Comparison of ENCODE assay signal across 21 cellular contexts in genomic region chr19:49685845-49686332, GRCh38. TPM values are rescaled to one million over a fixed set of nuclear protein-coding genes. Genes with fewer than 3 reads are reported as not detected.
DNase-seq lines count a peak whose midpoint lies in the region; ATAC-seq, FAIRE-seq and TF ChIP-seq lines count a peak whose summit lies in the region.
"Had no signal": no experiment of that assay in that cellular context is flagged by ENCODE, and none has a peak within 500 bp of the region (broad histone marks: within the 10 kb centered on the region; RNA-seq: fewer than 3 reads in every experiment).

No MANE protein-coding gene starts in this region.

- H3K27me3 ChIP-seq in HepG2 (ENCODE audit: control insufficient read depth in 1 of 2, insufficient read depth in 2 of 2, low read length in 2 of 2) (no peaks in the 10 kb centered on the region), right lobe of liver (no peaks in the 10 kb centered on the region), upper lobe of right lung (peaks cover 7% of the 10 kb centered on the region)
- H3K27me3 ChIP-seq: body of pancreas, hepatocyte had no signal

- H3K4me1 ChIP-seq in HepG2 (ENCODE audit: insufficient read depth, low read length) (peaks cover 5% of the 10 kb centered on the region), right lobe of liver (peaks cover 0 to 17% (median 2%) of the 10 kb centered on the region in 4 donors), upper lobe of right lung (peaks cover 16% of the 10 kb centered on the region)
- H3K4me1 ChIP-seq: HAP-1 had no signal

- H3K4me1 Mint-ChIP-seq in endothelial cell (ENCODE audit: unreplicated experiment): peaks cover 44% of the 10 kb centered on the region

- in situ Hi-C loops in HepG2 (cut with HindIII; ENCODE audit: extremely low pct_ligation_motif_present, low pct_unique_long_range_greater_than_20kb): no loop called here

- H3K4me3 Mint-ChIP-seq in endothelial cell (ENCODE audit: unreplicated experiment): no peak overlapping the region
- H3K4me3 Mint-ChIP-seq: CD4-positive, CD25-positive, alpha-beta regulatory T cell had no signal

- H3K36me3 ChIP-seq in HepG2 (replicated peaks in 1 of 2; ENCODE audit: control insufficient read depth in 1 of 2, insufficient read depth in 2 of 2, low read length in 2 of 2) (peaks cover 25 to 64% of the 10 kb centered on the region in 2 experiments), right lobe of liver (peaks cover 0 to 42% (median 9%) of the 10 kb centered on the region in 4 donors), upper lobe of right lung (peaks cover 51% of the 10 kb centered on the region)

- intact Hi-C loops in HepG2 (cut with micrococcal nuclease; ENCODE audit: unreplicated experiment): no loop called here
- intact Hi-C loops in right lobe of liver (cut with DNase I): loop anchor here in 1 of 2 donors (10.0 kb wide), 1 partner anchor 111 kb away; no protein-coding TSS in a partner anchor
- intact Hi-C loops in upper lobe of right lung (cut with DNase I): no loop called here

- CTCF ChIA-PET in HepG2 (lab: Yijun Ruan, JAX; ENCODE audit: low intra/inter-chr PET ratio, low total read pairs) (no interaction called here), RWPE1 (lab: Yijun Ruan, JAX) (no interaction called here)

- H2AFZ ChIP-seq in HepG2 (ENCODE audit: low read length): no peak overlapping the region
- H2AFZ ChIP-seq: hepatocyte had no signal

- H3K27me3 Mint-ChIP-seq in endothelial cell (ENCODE audit: unreplicated experiment): peaks cover 28% of the 10 kb centered on the region

- TF ChIP-seq CTCF in HepG2 (CRISPR knock-in tag; IDR thresholded peaks at IDR 0.05): no peak
- TF ChIP-seq CTCF in right lobe of liver (IDR thresholded peaks at IDR 0.05): no peak
- TF ChIP-seq CTCF in RWPE1 (conservative IDR thresholded peaks at IDR 0.05; ENCODE audit: low read depth): no peak
- TF ChIP-seq CTCF in endothelial cell (IDR thresholded peaks at IDR 0.05; ENCODE audit: unreplicated experiment): no peak
- TF ChIP-seq CTCF in upper lobe of right lung (IDR thresholded peaks at IDR 0.05): no peak

- 97% methylated on average over 19 of the region's 23 CpGs for WGBS in HepG2 (ENCODE audit: low lambda C conversion rate)
- 73% methylated on average over 8 of the region's 23 CpGs for WGBS in right lobe of liver (ENCODE audit: insufficient coverage, low coverage, low lambda C conversion rate, missing lambda C conversion rate)

- DNase-seq in HepG2 (ENCODE audit: low spot score): no peak
- DNase-seq in right lobe of liver: no peak
- DNase-seq in RWPE1 (ENCODE audit: low spot score): no peak
- no peak for DNase-seq in endothelial cell (ENCODE audit: low spot score)
- no peak for DNase-seq in upper lobe of right lung
- DNase-seq in HuH-7.5 (ENCODE audit: low spot score): no peak
- no peak for DNase-seq in NCI-H526 (lab: John Stamatoyannopoulos, UW)
- no peak for DNase-seq in activated T-cell treated with anti-CD3 and anti-CD28 coated beads for 4 hours
- DNase-seq: activated naive CD4-positive, alpha-beta T cell treated with anti-CD3 and anti-CD28 coated beads, Interleukin-2, amount 50 U/mL, for 16 hours; activated T-cell treated with anti-CD3 and anti-CD28 coated beads, Interleukin-2, amount 50 U/mL, for 48 hours; body of pancreas; CD4-positive, CD25-positive, alpha-beta regulatory T cell; DMS153; GDM1; NCI-H1105 treated with DMSO at 0.1 percent for 48 hours; NK-92 treated with Interleukin-12 subunit alpha and Interleukin-12 subunit beta, amount 100 ng/mL, for 24 hours; SK-N-SH; stimulated activated CD4-positive, alpha-beta T cell treated with anti-CD3 and anti-CD28 coated beads, Interleukin-15, amount 100 ng/mL, for 24 hours had no signal

- ATAC-seq in HepG2: no peak
- no peak for ATAC-seq in right lobe of liver
- no peak for ATAC-seq in upper lobe of right lung
- ATAC-seq: body of pancreas had no signal

- H3K27ac Mint-ChIP-seq in endothelial cell (ENCODE audit: unreplicated experiment): peak overlapping the region; percentile 53
- H3K27ac Mint-ChIP-seq: CD4-positive, CD25-positive, alpha-beta regulatory T cell had no signal

- peaks cover 9% of the 10 kb centered on the region for H3K79me2 ChIP-seq in HepG2 (ENCODE audit: insufficient read depth, low read length)

- H3K36me3 Mint-ChIP-seq in endothelial cell (ENCODE audit: low read depth, unreplicated experiment): peaks cover 34% of the 10 kb centered on the region

- no peak overlapping the region for H3K4me2 ChIP-seq in HepG2 (ENCODE audit: low read depth, low read length)
- H3K4me2 ChIP-seq: hepatocyte, SK-N-SH had no signal

- no peaks in the 10 kb centered on the region for H3K9me3 Mint-ChIP-seq in endothelial cell (ENCODE audit: unreplicated experiment)
- H3K9me3 Mint-ChIP-seq: CD4-positive, CD25-positive, alpha-beta regulatory T cell had no signal

- H3K4me3 ChIP-seq in HepG2 (replicated peaks in 1 of 3; ENCODE audit: insufficient read depth in 1 of 3, low read depth in 2 of 3, low read length in 3 of 3) (no peak overlapping the region), right lobe of liver (no peak overlapping the region), upper lobe of right lung (peak overlapping the region; percentile 16)
- H3K4me3 ChIP-seq: body of pancreas, HAP-1, hepatocyte had no signal

- no peak for FAIRE-seq in HepG2 (lab: Jason Lieb, UNC)
- FAIRE-seq: islet of Langerhans had no signal

- TF ChIP-seq EP300 in HepG2 (IDR thresholded peaks at IDR 0.05; ENCODE audit: low read depth in 2 of 2, low read length in 2 of 2) (no peak), HepG2 (CRISPR knock-in tag; IDR thresholded peaks at IDR 0.05; ENCODE audit: borderline replicate concordance) (no peak)

- 0 out of 4 replicates have a peak, but pooled peaks of 1 of the 2 experiments have one; percentile 32 for TF ChIP-seq POLR2A in HepG2 (IDR thresholded peaks at IDR 0.05; ENCODE audit: insufficient read depth in 1 of 2, low read depth in 2 of 2, low read length in 2 of 2)
- no peak for TF ChIP-seq POLR2A in right lobe of liver (IDR thresholded peaks at IDR 0.05)

- no peak overlapping the region for H3K27ac ChIP-seq in HepG2 (ENCODE audit: extremely low read length, insufficient read depth, low read length)
- H3K27ac ChIP-seq in right lobe of liver: no peak overlapping the region
- peak overlapping the region; percentile 27 for H3K27ac ChIP-seq in RWPE1
- H3K27ac ChIP-seq in upper lobe of right lung: no peak overlapping the region
- H3K27ac ChIP-seq: body of pancreas, hepatocyte had no signal

- no peak overlapping the region for H3K9ac ChIP-seq in HepG2 (ENCODE audit: insufficient read depth, low read depth, low read length)
- H3K9ac ChIP-seq: SK-N-SH had no signal

- H4K20me1 ChIP-seq in HepG2 (ENCODE audit: insufficient read depth, low read length): peaks cover 14% of the 10 kb centered on the region

- no peaks in the 10 kb centered on the region for H3K9me3 ChIP-seq in HepG2 (ENCODE audit: low read length)
- no peaks in the 10 kb centered on the region for H3K9me3 ChIP-seq in right lobe of liver
- H3K9me3 ChIP-seq in upper lobe of right lung: no peaks in the 10 kb centered on the region
- H3K9me3 ChIP-seq: body of pancreas, HAP-1, SK-N-SH had no signal

- no TSS peak for BruUV-seq in HepG2 (replicated peaks; lab: Mats Ljungman, UMichigan)

- POLR2A ChIA-PET in HepG2 (lab: Yijun Ruan, JAX): interaction anchor here (1.2 to 1.5 kb wide), 2 partner anchors 10 to 165 kb away, joined by 3 to 5 read pairs; partner anchors contain the start of gene PTOV1
- POLR2A ChIA-PET in RWPE1 (lab: Yijun Ruan, JAX; ENCODE audit: low non-redundant PET): no interaction called here

- TF ChIP-seq RAD21 in HepG2 (CRISPR knock-in tag; IDR thresholded peaks at IDR 0.05): no peak

RNA-seq across cellular contexts. Expression of gene ADM5, which starts 3.5 kb away (rescaled TPM):
- total RNA-seq in HepG2 (2016; rRNA removed; fragmentation: Illumina TruSeq; extraction: Trizol) (1.1 and 2.7 TPM in 2 replicates), right lobe of liver (under 1 TPM; 0.19 to 0.70 (median 0.51) TPM), endothelial cell (ENCODE audit: unreplicated experiment) (5.3 TPM), upper lobe of right lung (1.9 TPM)
- 0.40 and 0.71 TPM in 2 replicates for total RNA-seq in HepG2 (2016; cell fraction: cytosol; rRNA removed; fragmentation: Illumina TruSeq; extraction: Trizol; ENCODE audit: low read depth)
- 0.88 and 3.2 TPM in 2 replicates for total RNA-seq in HepG2 (2016; cell fraction: insoluble cytoplasmic fraction; rRNA removed; fragmentation: Illumina TruSeq; extraction: Trizol)
- total RNA-seq in HepG2 (2016; cell fraction: membrane; rRNA removed; fragmentation: Illumina TruSeq; extraction: Trizol): 0.40 and 0.41 TPM in 2 replicates
- 2.7 and 4.3 TPM in 2 replicates for total RNA-seq in HepG2 (2016; cell fraction: nucleus; rRNA removed; fragmentation: Illumina TruSeq; extraction: Trizol)
- 4.1 and 4.7 TPM in 2 replicates for polyA plus RNA-seq in HepG2 (2011; rRNA removed)
- 0.71 and 1.3 TPM in 2 replicates for polyA plus RNA-seq in HepG2 (2011; cell fraction: cytosol; rRNA removed)
- 60.3 and 95.3 TPM in 2 replicates for polyA plus RNA-seq in HepG2 (2011; cell fraction: nucleus; rRNA removed)
- 1.6 and 2.8 TPM in 2 replicates for polyA plus RNA-seq in HepG2 (2012)
- polyA plus RNA-seq in HepG2 (2016; cell fraction: cytosol; fragmentation: Illumina TruSeq; extraction: Trizol; ENCODE audit: low read depth): 0.72 and 0.75 TPM in 2 replicates
- polyA plus RNA-seq in HepG2 (2016; cell fraction: insoluble cytoplasmic fraction; fragmentation: Illumina TruSeq; extraction: Trizol; ENCODE audit: low read depth): 0.62 and 0.95 TPM in 2 replicates
- polyA plus RNA-seq in HepG2 (2016; cell fraction: membrane; fragmentation: Illumina TruSeq; extraction: Trizol; ENCODE audit: low read depth): 0.78 and 1.1 TPM in 2 replicates
- 13.9 and 14.8 TPM in 2 replicates for polyA plus RNA-seq in HepG2 (2016; cell fraction: nucleus; fragmentation: Illumina TruSeq; extraction: Trizol; ENCODE audit: insufficient read depth, low read depth)
- 3.2 and 4.3 TPM in 2 replicates for polyA minus RNA-seq in HepG2 (2011; rRNA and poly(A)+ RNA removed; ENCODE audit: low replicate concordance)
- polyA minus RNA-seq in HepG2 (2011; cell fraction: cytosol; rRNA and poly(A)+ RNA removed): not detected in 2 replicates
- 6.6 and 10.9 TPM in 2 replicates for polyA minus RNA-seq in HepG2 (2011; cell fraction: nucleus; rRNA and poly(A)+ RNA removed)
- polyA plus RNA-seq: hepatocyte had no signal

RNA-seq across cellular contexts. Expression of gene CPT1C, which starts 5.0 kb away (rescaled TPM):
- total RNA-seq in HepG2 (2016; rRNA removed; fragmentation: Illumina TruSeq; extraction: Trizol): not detected in 2 replicates
- not detected in 2 replicates for total RNA-seq in HepG2 (2016; cell fraction: cytosol; rRNA removed; fragmentation: Illumina TruSeq; extraction: Trizol; ENCODE audit: low read depth)
- not detected in 2 replicates for total RNA-seq in HepG2 (2016; cell fraction: insoluble cytoplasmic fraction; rRNA removed; fragmentation: Illumina TruSeq; extraction: Trizol)
- not detected in 2 replicates for total RNA-seq in HepG2 (2016; cell fraction: membrane; rRNA removed; fragmentation: Illumina TruSeq; extraction: Trizol)
- not detected in 2 replicates for total RNA-seq in HepG2 (2016; cell fraction: nucleus; rRNA removed; fragmentation: Illumina TruSeq; extraction: Trizol)
- polyA plus RNA-seq in HepG2 (2011; rRNA removed): 0.07 and 0.18 TPM in 2 replicates
- 0.23 and 0.29 TPM in 2 replicates for polyA plus RNA-seq in HepG2 (2011; cell fraction: cytosol; rRNA removed)
- 0.37 and 0.47 TPM in 2 replicates for polyA plus RNA-seq in HepG2 (2011; cell fraction: nucleus; rRNA removed)
- polyA plus RNA-seq in HepG2 (2012): 0.15 and 0.39 TPM in 2 replicates
- polyA plus RNA-seq in HepG2 (2016; cell fraction: cytosol; fragmentation: Illumina TruSeq; extraction: Trizol; ENCODE audit: low read depth): 0.17 TPM in 1 of 2 replicates, not detected in the other
- polyA plus RNA-seq in HepG2 (2016; cell fraction: insoluble cytoplasmic fraction; fragmentation: Illumina TruSeq; extraction: Trizol; ENCODE audit: low read depth): not detected in 2 replicates
- not detected in 2 replicates for polyA plus RNA-seq in HepG2 (2016; cell fraction: membrane; fragmentation: Illumina TruSeq; extraction: Trizol; ENCODE audit: low read depth)
- polyA plus RNA-seq in HepG2 (2016; cell fraction: nucleus; fragmentation: Illumina TruSeq; extraction: Trizol; ENCODE audit: insufficient read depth, low read depth): not detected in 2 replicates
- polyA minus RNA-seq in HepG2 (2011; rRNA and poly(A)+ RNA removed; ENCODE audit: low replicate concordance): 2.0 TPM in 1 of 2 replicates, not detected in the other
- polyA minus RNA-seq in HepG2 (2011; cell fraction: cytosol; rRNA and poly(A)+ RNA removed): not detected in 2 replicates
- not detected in 2 replicates for polyA minus RNA-seq in HepG2 (2011; cell fraction: nucleus; rRNA and poly(A)+ RNA removed)
- total RNA-seq in right lobe of liver: 1 to 10 TPM in 3 of 6 experiments, under 1 TPM in 3; 0.43 to 6.7 (median 0.97) TPM
- 94.1 TPM for total RNA-seq in endothelial cell (ENCODE audit: unreplicated experiment)
- 6.1 TPM for total RNA-seq in upper lobe of right lung

RNA-seq across cellular contexts. Expression of gene PRMT1, which starts 8.8 kb away (rescaled TPM):
- 324 and 372 TPM in 2 replicates for total RNA-seq in HepG2 (2016; rRNA removed; fragmentation: Illumina TruSeq; extraction: Trizol)
- total RNA-seq in HepG2 (2016; cell fraction: cytosol; rRNA removed; fragmentation: Illumina TruSeq; extraction: Trizol; ENCODE audit: low read depth): 103 and 108 TPM in 2 replicates
- 334 and 405 TPM in 2 replicates for total RNA-seq in HepG2 (2016; cell fraction: insoluble cytoplasmic fraction; rRNA removed; fragmentation: Illumina TruSeq; extraction: Trizol)
- total RNA-seq in HepG2 (2016; cell fraction: membrane; rRNA removed; fragmentation: Illumina TruSeq; extraction: Trizol): 115 and 120 TPM in 2 replicates
- total RNA-seq in HepG2 (2016; cell fraction: nucleus; rRNA removed; fragmentation: Illumina TruSeq; extraction: Trizol): 123 and 139 TPM in 2 replicates
- 374 and 400 TPM in 2 replicates for polyA plus RNA-seq in HepG2 (2011; rRNA removed)
- 396 and 593 TPM in 2 replicates for polyA plus RNA-seq in HepG2 (2011; cell fraction: cytosol; rRNA removed)
- polyA plus RNA-seq in HepG2 (2011; cell fraction: nucleus; rRNA removed): 354 and 430 TPM in 2 replicates
- polyA plus RNA-seq in HepG2 (2012): 181 and 214 TPM in 2 replicates
- polyA plus RNA-seq in HepG2 (2016; cell fraction: cytosol; fragmentation: Illumina TruSeq; extraction: Trizol; ENCODE audit: low read depth): 80.1 and 82.6 TPM in 2 replicates
- 379 and 381 TPM in 2 replicates for polyA plus RNA-seq in HepG2 (2016; cell fraction: insoluble cytoplasmic fraction; fragmentation: Illumina TruSeq; extraction: Trizol; ENCODE audit: low read depth)
- polyA plus RNA-seq in HepG2 (2016; cell fraction: membrane; fragmentation: Illumina TruSeq; extraction: Trizol; ENCODE audit: low read depth): 86.8 and 91.7 TPM in 2 replicates
- 224 and 236 TPM in 2 replicates for polyA plus RNA-seq in HepG2 (2016; cell fraction: nucleus; fragmentation: Illumina TruSeq; extraction: Trizol; ENCODE audit: insufficient read depth, low read depth)
- 504 and 617 TPM in 2 replicates for polyA minus RNA-seq in HepG2 (2011; rRNA and poly(A)+ RNA removed; ENCODE audit: low replicate concordance)
- polyA minus RNA-seq in HepG2 (2011; cell fraction: cytosol; rRNA and poly(A)+ RNA removed): 158 and 170 TPM in 2 replicates
- polyA minus RNA-seq in HepG2 (2011; cell fraction: nucleus; rRNA and poly(A)+ RNA removed): 133 and 141 TPM in 2 replicates
- 10 to 100 TPM; 25.3 to 63.2 (median 39.9) TPM for total RNA-seq in right lobe of liver
- 175 TPM for total RNA-seq in endothelial cell (ENCODE audit: unreplicated experiment)
- total RNA-seq in upper lobe of right lung: 90.8 TPM

RNA-seq across cellular contexts. Expression of gene BCL2L12, which starts 20.2 kb away (rescaled TPM):
- total RNA-seq in HepG2 (2016; rRNA removed; fragmentation: Illumina TruSeq; extraction: Trizol) (32.6 and 40.8 TPM in 2 replicates), right lobe of liver (10 to 100 TPM in 4 of 6 experiments, 1 to 10 TPM in 2; 4.5 to 11.6 (median 10.5) TPM), endothelial cell (ENCODE audit: unreplicated experiment) (50.1 TPM), upper lobe of right lung (15.8 TPM)
- total RNA-seq in HepG2 (2016; cell fraction: cytosol; rRNA removed; fragmentation: Illumina TruSeq; extraction: Trizol; ENCODE audit: low read depth): 40.5 and 48.9 TPM in 2 replicates
- total RNA-seq in HepG2 (2016; cell fraction: insoluble cytoplasmic fraction; rRNA removed; fragmentation: Illumina TruSeq; extraction: Trizol): 24.9 and 37.3 TPM in 2 replicates
- total RNA-seq in HepG2 (2016; cell fraction: membrane; rRNA removed; fragmentation: Illumina TruSeq; extraction: Trizol): 43.5 and 49.7 TPM in 2 replicates
- 21.3 and 23.0 TPM in 2 replicates for total RNA-seq in HepG2 (2016; cell fraction: nucleus; rRNA removed; fragmentation: Illumina TruSeq; extraction: Trizol)
- 25.9 and 26.8 TPM in 2 replicates for polyA plus RNA-seq in HepG2 (2011; rRNA removed)
- 15.4 and 32.6 TPM in 2 replicates for polyA plus RNA-seq in HepG2 (2011; cell fraction: cytosol; rRNA removed)
- 36.4 and 36.7 TPM in 2 replicates for polyA plus RNA-seq in HepG2 (2011; cell fraction: nucleus; rRNA removed)
- 18.1 and 30.0 TPM in 2 replicates for polyA plus RNA-seq in HepG2 (2012)
- polyA plus RNA-seq in HepG2 (2016; cell fraction: cytosol; fragmentation: Illumina TruSeq; extraction: Trizol; ENCODE audit: low read depth): 55.6 and 70.4 TPM in 2 replicates
- 42.1 and 43.5 TPM in 2 replicates for polyA plus RNA-seq in HepG2 (2016; cell fraction: insoluble cytoplasmic fraction; fragmentation: Illumina TruSeq; extraction: Trizol; ENCODE audit: low read depth)
- polyA plus RNA-seq in HepG2 (2016; cell fraction: membrane; fragmentation: Illumina TruSeq; extraction: Trizol; ENCODE audit: low read depth): 55.2 and 64.2 TPM in 2 replicates
- 55.4 and 61.4 TPM in 2 replicates for polyA plus RNA-seq in HepG2 (2016; cell fraction: nucleus; fragmentation: Illumina TruSeq; extraction: Trizol; ENCODE audit: insufficient read depth, low read depth)
- polyA minus RNA-seq in HepG2 (2011; rRNA and poly(A)+ RNA removed; ENCODE audit: low replicate concordance): 13.7 and 25.5 TPM in 2 replicates
- polyA minus RNA-seq in HepG2 (2011; cell fraction: cytosol; rRNA and poly(A)+ RNA removed): 6.4 and 11.1 TPM in 2 replicates
- polyA minus RNA-seq in HepG2 (2011; cell fraction: nucleus; rRNA and poly(A)+ RNA removed): 4.2 and 9.6 TPM in 2 replicates

RNA-seq across cellular contexts. Expression of gene IRF3, which starts 20.2 kb away (rescaled TPM):
- 61.0 and 65.5 TPM in 2 replicates for total RNA-seq in HepG2 (2016; rRNA removed; fragmentation: Illumina TruSeq; extraction: Trizol)
- total RNA-seq in HepG2 (2016; cell fraction: cytosol; rRNA removed; fragmentation: Illumina TruSeq; extraction: Trizol; ENCODE audit: low read depth): 23.6 and 23.7 TPM in 2 replicates
- 50.6 and 64.5 TPM in 2 replicates for total RNA-seq in HepG2 (2016; cell fraction: insoluble cytoplasmic fraction; rRNA removed; fragmentation: Illumina TruSeq; extraction: Trizol)
- 26.7 and 37.0 TPM in 2 replicates for total RNA-seq in HepG2 (2016; cell fraction: membrane; rRNA removed; fragmentation: Illumina TruSeq; extraction: Trizol)
- total RNA-seq in HepG2 (2016; cell fraction: nucleus; rRNA removed; fragmentation: Illumina TruSeq; extraction: Trizol): 30.2 and 40.5 TPM in 2 replicates
- 61.9 and 66.2 TPM in 2 replicates for polyA plus RNA-seq in HepG2 (2011; rRNA removed)
- polyA plus RNA-seq in HepG2 (2011; cell fraction: cytosol; rRNA removed): 40.1 and 60.0 TPM in 2 replicates
- polyA plus RNA-seq in HepG2 (2011; cell fraction: nucleus; rRNA removed): 110 and 114 TPM in 2 replicates
- 49.4 and 77.2 TPM in 2 replicates for polyA plus RNA-seq in HepG2 (2012)
- polyA plus RNA-seq in HepG2 (2016; cell fraction: cytosol; fragmentation: Illumina TruSeq; extraction: Trizol; ENCODE audit: low read depth): 17.9 and 23.0 TPM in 2 replicates
- polyA plus RNA-seq in HepG2 (2016; cell fraction: insoluble cytoplasmic fraction; fragmentation: Illumina TruSeq; extraction: Trizol; ENCODE audit: low read depth): 44.7 and 50.0 TPM in 2 replicates
- polyA plus RNA-seq in HepG2 (2016; cell fraction: membrane; fragmentation: Illumina TruSeq; extraction: Trizol; ENCODE audit: low read depth): 26.1 and 33.5 TPM in 2 replicates
- polyA plus RNA-seq in HepG2 (2016; cell fraction: nucleus; fragmentation: Illumina TruSeq; extraction: Trizol; ENCODE audit: insufficient read depth, low read depth): 89.5 and 108 TPM in 2 replicates
- polyA minus RNA-seq in HepG2 (2011; rRNA and poly(A)+ RNA removed; ENCODE audit: low replicate concordance): 34.8 and 80.6 TPM in 2 replicates
- polyA minus RNA-seq in HepG2 (2011; cell fraction: cytosol; rRNA and poly(A)+ RNA removed): 26.6 and 26.9 TPM in 2 replicates
- polyA minus RNA-seq in HepG2 (2011; cell fraction: nucleus; rRNA and poly(A)+ RNA removed): 7.9 and 16.9 TPM in 2 replicates
- total RNA-seq in right lobe of liver: 10 to 100 TPM; 29.6 to 41.8 (median 35.3) TPM
- total RNA-seq in endothelial cell (ENCODE audit: unreplicated experiment): 76.1 TPM
- 86.4 TPM for total RNA-seq in upper lobe of right lung

Comparison
In these comparisons a context has a peak if more than half of its experiments do, and no peak if none do; other contexts are left out.
1. RNA of gene CPT1C, which starts 5.0 kb away (total RNA-seq): 94.1 TPM in endothelial cell (single experiment); 6.1 TPM in upper lobe of right lung (single experiment), 0.43 to 6.7 TPM in right lobe of liver and not detected in HepG2; every median in the first group is over 10 times any median in the second.